26 cellular contexts compared by ENCODE assay signal in the genomic region with DNA sequence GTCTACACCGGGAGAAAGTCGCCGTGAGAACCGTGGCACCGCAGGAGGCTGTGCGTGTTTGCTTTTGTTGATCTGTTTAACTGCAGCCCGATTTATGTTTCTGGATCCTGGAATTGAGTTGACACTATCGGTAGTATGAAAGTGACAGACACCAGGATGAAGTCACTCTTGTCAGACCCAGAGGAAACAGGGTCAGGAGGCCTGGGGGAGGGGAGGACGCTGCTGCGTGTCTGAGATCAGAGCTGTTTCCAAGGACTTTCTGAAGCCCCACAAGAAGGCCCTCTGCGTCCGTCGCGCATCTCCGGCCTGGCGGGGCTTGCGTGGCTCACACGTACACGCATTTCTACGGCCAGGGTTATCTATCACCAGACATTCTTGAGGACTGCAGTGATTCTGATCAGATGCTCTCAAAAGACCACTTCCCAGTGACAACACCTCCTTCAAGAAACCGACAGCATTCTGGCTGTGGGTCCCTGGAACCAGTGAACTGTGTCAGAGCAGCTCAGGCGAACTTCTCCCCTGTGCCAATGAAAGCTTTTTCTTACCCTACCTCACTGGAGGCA.
A peak's percentile ranks its signal among the peaks of the same experiment; 100 is the strongest.
DNase-seq lines count a peak whose midpoint lies in the region; ATAC-seq, FAIRE-seq and TF ChIP-seq lines count a peak whose summit lies in the region.
"Had no signal": no experiment of that assay in that cellular context is flagged by ENCODE, and none has a peak within 500 bp of the region (broad histone marks: within the 10 kb centered on the region; RNA-seq: fewer than 3 reads in every experiment).

No MANE protein-coding gene starts in this region.

- no peaks in the 10 kb centered on the region for H3K79me2 ChIP-seq in neural progenitor cell (ENCODE audit: low read depth)

- H3K36me3 ChIP-seq in endodermal cell (ENCODE audit: control insufficient read depth, insufficient read depth, low read length) (no peaks in the 10 kb centered on the region), neural progenitor cell (no peaks in the 10 kb centered on the region), SJCRH30 (no peaks in the 10 kb centered on the region)
- H3K36me3 ChIP-seq: ascending aorta, neutrophil, tibial artery had no signal

- no peak overlapping the region for H2AFZ ChIP-seq in neural progenitor cell (replicated peaks)

- FAIRE-seq in GM18507 (lab: Jason Lieb, UNC): peak; percentile 24
- FAIRE-seq: A204.1 had no signal

- 78 to 81% methylated on average over 15 to 22 of the region's 22 CpGs for WGBS in endodermal cell (ENCODE audit: insufficient coverage in 1 of 2, insufficient read length in 1 of 2), 2 experiments

- CTCF ChIA-PET in activated CD8-positive, alpha-beta T cell treated with anti-CD3 and anti-CD28 coated beads for 36 hours (lab: Charles Lee): no interaction called here
- CTCF ChIA-PET in activated CD8-positive, alpha-beta T cell treated with anti-CD3 and anti-CD28 coated beads, Interleukin-2, amount 10 ng/mL, durations not matched to agents 7 days and 5 days (lab: Charles Lee): no interaction called here

- no peak overlapping the region for H3K4me3 ChIP-seq in endodermal cell (ENCODE audit: low read length)
- H3K4me3 ChIP-seq in neural progenitor cell: no peak overlapping the region
- H3K4me3 ChIP-seq in SJCRH30: no peak overlapping the region
- H3K4me3 ChIP-seq: ascending aorta, dorsolateral prefrontal cortex, tibial artery had no signal

- H3K27me3 Mint-ChIP-seq in activated CD8-positive, alpha-beta T cell treated with anti-CD3 and anti-CD28 coated beads for 36 hours: peaks cover 15% of the 10 kb centered on the region
- H3K27me3 Mint-ChIP-seq in activated CD8-positive, alpha-beta T cell treated with anti-CD3 and anti-CD28 coated beads, Interleukin-2, amount 10 ng/mL, durations not matched to agents 7 days and 5 days (ENCODE audit: low read depth): peaks cover 7% of the 10 kb centered on the region
- H3K27me3 Mint-ChIP-seq in endodermal cell (ENCODE audit: insufficient read depth) (no peaks in the 10 kb centered on the region), neural progenitor cell (ENCODE audit: insufficient read depth, low read depth) (peaks cover 15% of the 10 kb centered on the region)

- no peaks in the 10 kb centered on the region for H4K20me1 ChIP-seq in neural progenitor cell (ENCODE audit: low read depth)

- TF ChIP-seq CTCF in activated CD8-positive, alpha-beta T cell treated with anti-CD3 and anti-CD28 coated beads for 36 hours (IDR thresholded peaks at IDR 0.05): no peak
- TF ChIP-seq CTCF in endodermal cell (conservative IDR thresholded peaks at IDR 0.05) (no peak), neural progenitor cell (IDR thresholded peaks at IDR 0.05) (no peak)

- H3K27ac Mint-ChIP-seq in activated CD8-positive, alpha-beta T cell treated with anti-CD3 and anti-CD28 coated beads for 36 hours: no peak overlapping the region
- H3K27ac Mint-ChIP-seq in activated CD8-positive, alpha-beta T cell treated with anti-CD3 and anti-CD28 coated beads, Interleukin-2, amount 10 ng/mL, durations not matched to agents 7 days and 5 days: no peak overlapping the region
- H3K27ac Mint-ChIP-seq in endodermal cell: peak overlapping the region; percentile 39
- peak overlapping the region; percentile 78 for H3K27ac Mint-ChIP-seq in neural progenitor cell
- H3K27ac Mint-ChIP-seq: activated B cell treated with CpG ODN at 0.5 μM for 24 hours; activated CD4-positive, alpha-beta memory T cell treated with anti-CD3 and anti-CD28 coated beads for 36 hours had no signal

- POLR2A ChIA-PET in activated CD8-positive, alpha-beta T cell treated with anti-CD3 and anti-CD28 coated beads for 36 hours (lab: Charles Lee): no interaction called here
- POLR2A ChIA-PET in activated CD8-positive, alpha-beta T cell treated with anti-CD3 and anti-CD28 coated beads, Interleukin-2, amount 10 ng/mL, durations not matched to agents 7 days and 5 days (lab: Charles Lee): no interaction called here

- DNase-seq in activated CD8-positive, alpha-beta T cell treated with anti-CD3 and anti-CD28 coated beads for 36 hours: peak; percentile 39
- no peak for DNase-seq in activated CD8-positive, alpha-beta T cell treated with anti-CD3 and anti-CD28 coated beads, Interleukin-2, amount 10 ng/mL, durations not matched to agents 7 days and 5 days
- DNase-seq in GM18507 (ENCODE audit: extremely low spot score, insufficient read length, low read depth) (no peak), endodermal cell (peak; percentile 73), neural progenitor cell (ENCODE audit: low spot score) (no peak), SJCRH30 (no peak), Ammon's horn (ENCODE audit: low spot score) (no peak)
- DNase-seq: activated B cell treated with CpG ODN at 0.5 μM for 24 hours; activated CD4-positive, alpha-beta memory T cell treated with anti-CD3 and anti-CD28 coated beads for 36 hours; activated naive CD4-positive, alpha-beta T cell treated with anti-CD3 and anti-CD28 coated beads, Interleukin-2, amount 50 U/mL, for 16 hours; HCEC 1CT; MM.1S; NCI-H146; NCI-H2171; NCI-H524 treated with DMSO at 0.1 percent for 48 hours; stimulated activated CD4-positive, alpha-beta T cell treated with anti-CD3 and anti-CD28 coated beads, Interleukin-4, amount 100 ng/mL, for 24 hours; stimulated activated naive CD8-positive, alpha-beta T cell treated with anti-CD3 and anti-CD28 coated beads, Interleukin-15, Interleukin-2, amounts not matched to agents 100 U/mL and 50 U/mL, for 24 hours had no signal

- peaks cover 9% of the 10 kb centered on the region for H3K4me1 Mint-ChIP-seq in activated CD8-positive, alpha-beta T cell treated with anti-CD3 and anti-CD28 coated beads for 36 hours (ENCODE audit: low read depth)
- peaks cover 18% of the 10 kb centered on the region for H3K4me1 Mint-ChIP-seq in activated CD8-positive, alpha-beta T cell treated with anti-CD3 and anti-CD28 coated beads, Interleukin-2, amount 10 ng/mL, durations not matched to agents 7 days and 5 days (ENCODE audit: low read depth)
- H3K4me1 Mint-ChIP-seq in endodermal cell (peaks cover 21% of the 10 kb centered on the region), neural progenitor cell (peaks cover 35% of the 10 kb centered on the region)

- peaks cover 2% of the 10 kb centered on the region for H3K36me3 Mint-ChIP-seq in activated CD8-positive, alpha-beta T cell treated with anti-CD3 and anti-CD28 coated beads for 36 hours (ENCODE audit: low read depth)
- H3K36me3 Mint-ChIP-seq in activated CD8-positive, alpha-beta T cell treated with anti-CD3 and anti-CD28 coated beads, Interleukin-2, amount 10 ng/mL, durations not matched to agents 7 days and 5 days (ENCODE audit: low read depth): no peaks in the 10 kb centered on the region
- H3K36me3 Mint-ChIP-seq in endodermal cell (ENCODE audit: low read depth): no peaks in the 10 kb centered on the region
- no peaks in the 10 kb centered on the region for H3K36me3 Mint-ChIP-seq in neural progenitor cell
- H3K36me3 Mint-ChIP-seq: activated CD4-positive, alpha-beta memory T cell treated with anti-CD3 and anti-CD28 coated beads for 36 hours had no signal

- no peak overlapping the region for H3K4me3 Mint-ChIP-seq in activated CD8-positive, alpha-beta T cell treated with anti-CD3 and anti-CD28 coated beads for 36 hours
- no peak overlapping the region for H3K4me3 Mint-ChIP-seq in activated CD8-positive, alpha-beta T cell treated with anti-CD3 and anti-CD28 coated beads, Interleukin-2, amount 10 ng/mL, durations not matched to agents 7 days and 5 days
- no peak overlapping the region for H3K4me3 Mint-ChIP-seq in endodermal cell
- peak overlapping the region; percentile 66 for H3K4me3 Mint-ChIP-seq in neural progenitor cell
- H3K4me3 Mint-ChIP-seq: activated B cell treated with CpG ODN at 0.5 μM for 24 hours; activated CD4-positive, alpha-beta memory T cell treated with anti-CD3 and anti-CD28 coated beads for 36 hours; central memory CD8-positive, alpha-beta T cell had no signal

- peaks cover 6% of the 10 kb centered on the region for H3K9me3 ChIP-seq in endodermal cell (ENCODE audit: control insufficient read depth, low read length)
- H3K9me3 ChIP-seq in neural progenitor cell (ENCODE audit: low read depth): no peaks in the 10 kb centered on the region
- no peaks in the 10 kb centered on the region for H3K9me3 ChIP-seq in SJCRH30 (replicated peaks)
- H3K9me3 ChIP-seq: ascending aorta, neutrophil, tibial artery had no signal

- H3K27ac ChIP-seq in endodermal cell (ENCODE audit: low read depth, low read length): no peak overlapping the region
- H3K27ac ChIP-seq in neural progenitor cell: no peak overlapping the region
- H3K27ac ChIP-seq in SJCRH30: no peak overlapping the region
- H3K27ac ChIP-seq: ascending aorta, dorsolateral prefrontal cortex, neutrophil, tibial artery had no signal

- H3K4me1 ChIP-seq in endodermal cell (ENCODE audit: control insufficient read depth, insufficient read depth, low read length) (peaks cover 12% of the 10 kb centered on the region), neural progenitor cell (peaks cover 30% of the 10 kb centered on the region), SJCRH30 (peaks cover 2% of the 10 kb centered on the region; the same call in 1 of the 2 replicates)
- H3K4me1 ChIP-seq: ascending aorta had no signal

- H3K27me3 ChIP-seq in endodermal cell (ENCODE audit: control insufficient read depth, insufficient read depth, low read length, poor library complexity, severe bottlenecking) (no peaks in the 10 kb centered on the region), neural progenitor cell (no peaks in the 10 kb centered on the region), SJCRH30 (no peaks in the 10 kb centered on the region)
- H3K27me3 ChIP-seq: ascending aorta had no signal

- no peak for ATAC-seq in activated CD8-positive, alpha-beta T cell treated with anti-CD3 and anti-CD28 coated beads for 36 hours
- ATAC-seq in activated CD8-positive, alpha-beta T cell treated with anti-CD3 and anti-CD28 coated beads, Interleukin-2, amount 10 ng/mL, durations not matched to agents 7 days and 5 days: no peak
- ATAC-seq in GM18517 (IDR thresholded peaks at IDR 0.05; ENCODE audit: unreplicated experiment): no peak
- ATAC-seq: left lobe of liver; SK-N-SH treated with all-trans-retinoic acid at 6 μM for 48 hours; stimulated activated naive CD8-positive, alpha-beta T cell treated with anti-CD3 and anti-CD28 coated beads, Interleukin-15, Interleukin-2, amounts not matched to agents 100 U/mL and 50 U/mL, for 24 hours had no signal

- peaks cover 7% of the 10 kb centered on the region for H3K9me3 Mint-ChIP-seq in activated CD8-positive, alpha-beta T cell treated with anti-CD3 and anti-CD28 coated beads for 36 hours
- no peaks in the 10 kb centered on the region for H3K9me3 Mint-ChIP-seq in activated CD8-positive, alpha-beta T cell treated with anti-CD3 and anti-CD28 coated beads, Interleukin-2, amount 10 ng/mL, durations not matched to agents 7 days and 5 days (ENCODE audit: insufficient read depth)
- H3K9me3 Mint-ChIP-seq in endodermal cell (peaks cover 8% of the 10 kb centered on the region), neural progenitor cell (peaks cover 2% of the 10 kb centered on the region)

- intact Hi-C loops in activated CD8-positive, alpha-beta T cell treated with anti-CD3 and anti-CD28 coated beads for 36 hours (cut with micrococcal nuclease): no loop called here

- peaks cover 7% of the 10 kb centered on the region for H3F3A ChIP-seq in neural progenitor cell (ENCODE audit: low read depth)

- H3K9ac ChIP-seq in endodermal cell (ENCODE audit: extremely low read depth, low read length, poor library complexity, severe bottlenecking) (no peak overlapping the region), neural progenitor cell (no peak overlapping the region)

- no peak overlapping the region for H3K4me2 ChIP-seq in neural progenitor cell

Comparison
In these comparisons a context has a peak if more than half of its experiments do, and no peak if none do; other contexts are left out.
1. DNase-seq: peak in activated CD8-positive, alpha-beta T cell treated with anti-CD3 and anti-CD28 coated beads for 36 hours (single experiment) and endodermal cell (single experiment); none in activated CD8-positive, alpha-beta T cell treated with anti-CD3 and anti-CD28 coated beads, Interleukin-2, amount 10 ng/mL, durations not matched to agents 7 days and 5 days (single experiment), GM18507 (single experiment), neural progenitor cell (single experiment), SJCRH30 (0 of 2) and Ammon's horn (single experiment).
2. H3K27ac Mint-ChIP-seq: peak in endodermal cell (single experiment) and neural progenitor cell (single experiment); none in activated CD8-positive, alpha-beta T cell treated with anti-CD3 and anti-CD28 coated beads for 36 hours (single experiment) and activated CD8-positive, alpha-beta T cell treated with anti-CD3 and anti-CD28 coated beads, Interleukin-2, amount 10 ng/mL, durations not matched to agents 7 days and 5 days (single experiment).